ENCODE assay signal across 9 cellular contexts in genomic region chr20:64041781-64042771, GRCh38. TPM values are rescaled to one million over a fixed set of nuclear protein-coding genes. Genes with fewer than 3 reads are reported as not detected.
DNase-seq lines count a peak whose midpoint lies in the region; ATAC-seq, FAIRE-seq and TF ChIP-seq lines count a peak whose summit lies in the region.
"Had no signal": no experiment of that assay in that cellular context is flagged by ENCODE, and none has a peak within 500 bp of the region (broad histone marks: within the 10 kb centered on the region; RNA-seq: fewer than 3 reads in every experiment).

No MANE protein-coding gene starts in this region.

- no peak overlapping the region for H2AFZ ChIP-seq in HepG2 (ENCODE audit: low read length)

- TF ChIP-seq EP300 in HepG2 (IDR thresholded peaks at IDR 0.05; ENCODE audit: low read depth in 2 of 2, low read length in 2 of 2) (peak in 1 of 2 experiments; percentile 27; a peak in 1 of 4 replicates), HepG2 (CRISPR knock-in tag; IDR thresholded peaks at IDR 0.05; ENCODE audit: borderline replicate concordance) (0 out of 2 replicates have a peak, but pooled peaks have one; percentile 16)

- POLR2A ChIA-PET in activated CD8-positive, alpha-beta T cell treated with anti-CD3 and anti-CD28 coated beads for 36 hours (lab: Charles Lee), result interaction anchor here (0.5 kb wide), 1 partner anchor 62 kb away, joined by 3 read pairs; no protein-coding TSS in a partner anchor
- POLR2A ChIA-PET in HepG2 (lab: Yijun Ruan, JAX), result interaction anchor here (1.5 to 10.1 kb wide), 6 partner anchors 11 to 177 kb away, joined by 3 to 252 read pairs (median 36); partner anchors contain the start of genes PRPF6, SAMD10, SOX18 and TCEA2

- in situ Hi-C loops in HepG2 (cut with HindIII; ENCODE audit: extremely low pct_ligation_motif_present, low pct_unique_long_range_greater_than_20kb), result no loop called here

- peak; percentile 61; the same call in 1 of the 2 replicates for TF ChIP-seq RAD21 in HepG2 (CRISPR knock-in tag; IDR thresholded peaks at IDR 0.05)

- H3K4me1 Mint-ChIP-seq in activated CD8-positive, alpha-beta T cell treated with anti-CD3 and anti-CD28 coated beads for 36 hours (ENCODE audit: low read depth), result peaks cover 30% of the 10 kb centered on the region

- peaks cover 7% of the 10 kb centered on the region for H3K79me2 ChIP-seq in HepG2 (ENCODE audit: insufficient read depth, low read length)

- H3K27me3 Mint-ChIP-seq in activated CD8-positive, alpha-beta T cell treated with anti-CD3 and anti-CD28 coated beads for 36 hours, result peaks cover 16% of the 10 kb centered on the region

- ATAC-seq in heart right ventricle (no peak), left cardiac atrium (no peak), HepG2 (peak; percentile 14), GM18868 (IDR thresholded peaks at IDR 0.05; ENCODE audit: unreplicated experiment) (no peak), GM18867 (IDR thresholded peaks at IDR 0.05; ENCODE audit: unreplicated experiment) (no peak)
- no peak for ATAC-seq in activated CD8-positive, alpha-beta T cell treated with anti-CD3 and anti-CD28 coated beads for 36 hours

- CTCF ChIA-PET in activated CD8-positive, alpha-beta T cell treated with anti-CD3 and anti-CD28 coated beads for 36 hours (lab: Charles Lee), result interaction anchor here (1.2 to 2.1 kb wide), 4 partner anchors 8 to 78 kb away, joined by 3 to 13 read pairs (median 4); no protein-coding TSS in a partner anchor
- CTCF ChIA-PET in HepG2 (lab: Yijun Ruan, JAX; ENCODE audit: low intra/inter-chr PET ratio, low total read pairs), result no interaction called here

- H3K36me3 ChIP-seq in heart right ventricle (peaks cover 0 to 9% (median 0%) of the 10 kb centered on the region in 9 donors), HepG2 (replicated peaks in 1 of 2; ENCODE audit: control insufficient read depth in 1 of 2, insufficient read depth in 2 of 2, low read length in 2 of 2) (no peaks in the 10 kb centered on the region), vagina (no peaks in the 10 kb centered on the region)

- no peak for DNase-seq in heart right ventricle
- DNase-seq in left cardiac atrium, result no peak
- DNase-seq in activated CD8-positive, alpha-beta T cell treated with anti-CD3 and anti-CD28 coated beads for 36 hours, result no peak
- DNase-seq in HepG2 (ENCODE audit: low spot score), result no peak
- DNase-seq in vagina (ENCODE audit: extremely low spot score in 2 of 2), result no peak
- no peak for DNase-seq in AG20443 (ENCODE audit: low spot score)

- peak overlapping the region; percentile 86 for H3K9ac ChIP-seq in HepG2 (ENCODE audit: insufficient read depth, low read depth, low read length)

- peak overlapping the region; percentile 68 for H3K27ac Mint-ChIP-seq in activated CD8-positive, alpha-beta T cell treated with anti-CD3 and anti-CD28 coated beads for 36 hours

- H3K9me3 ChIP-seq in heart right ventricle, result no peaks in the 10 kb centered on the region
- H3K9me3 ChIP-seq in HepG2 (ENCODE audit: low read length), result no peaks in the 10 kb centered on the region
- no peaks in the 10 kb centered on the region for H3K9me3 ChIP-seq in vagina

- TF ChIP-seq CTCF in heart right ventricle (IDR thresholded peaks at IDR 0.05), result no peak
- no peak for TF ChIP-seq CTCF in activated CD8-positive, alpha-beta T cell treated with anti-CD3 and anti-CD28 coated beads for 36 hours (IDR thresholded peaks at IDR 0.05)
- peak; percentile 19 for TF ChIP-seq CTCF in HepG2 (CRISPR knock-in tag; IDR thresholded peaks at IDR 0.05)
- no peak for TF ChIP-seq CTCF in vagina (IDR thresholded peaks at IDR 0.05)

- peak overlapping the region; percentile 94 for H3K4me2 ChIP-seq in HepG2 (ENCODE audit: low read depth, low read length)

- WGBS in heart right ventricle, 2 donors, result 2 to 4% methylated on average over 59 to 65 of the region's 65 CpGs
- WGBS in HepG2 (ENCODE audit: low lambda C conversion rate), result under 1% methylated on average over 59 of the region's 65 CpGs

- H3K27ac ChIP-seq in heart right ventricle, result peak overlapping the region; percentile 79 to 96 (median 86)
- peak overlapping the region; percentile 45 for H3K27ac ChIP-seq in HepG2 (ENCODE audit: extremely low read length, insufficient read depth, low read length)
- peak overlapping the region; percentile 39 for H3K27ac ChIP-seq in vagina

- H3K36me3 Mint-ChIP-seq in activated CD8-positive, alpha-beta T cell treated with anti-CD3 and anti-CD28 coated beads for 36 hours (ENCODE audit: low read depth), result no peaks in the 10 kb centered on the region

- FAIRE-seq in HepG2 (lab: Jason Lieb, UNC), result peak; percentile 46
- FAIRE-seq: GM18507 had no signal

- H3K27me3 ChIP-seq in heart right ventricle (peaks cover 3 to 95% (median 70%) of the 10 kb centered on the region in 7 donors), HepG2 (ENCODE audit: control insufficient read depth in 1 of 2, insufficient read depth in 2 of 2, low read length in 2 of 2) (no peaks in the 10 kb centered on the region), vagina (peaks cover 7% of the 10 kb centered on the region)

- intact Hi-C loops in heart right ventricle (cut with DNase I), result loop anchor here in 1 of 10 donors (2.0 kb wide), 1 partner anchor 15 kb away; no protein-coding TSS in a partner anchor
- intact Hi-C loops in left cardiac atrium (cut with DNase I), result loop anchor here in 1 of 2 donors (2.0 kb wide), 1 partner anchor 79 kb away; no protein-coding TSS in a partner anchor
- intact Hi-C loops in activated CD8-positive, alpha-beta T cell treated with anti-CD3 and anti-CD28 coated beads for 36 hours (cut with micrococcal nuclease), result no loop called here
- intact Hi-C loops in HepG2 (cut with micrococcal nuclease; ENCODE audit: unreplicated experiment), result no loop called here
- intact Hi-C loops in vagina (cut with DNase I), result no loop called here

- H3K9me3 Mint-ChIP-seq in activated CD8-positive, alpha-beta T cell treated with anti-CD3 and anti-CD28 coated beads for 36 hours, result no peaks in the 10 kb centered on the region

- peaks cover 17 to 64% (median 51%) of the 10 kb centered on the region in 9 donors for H3K4me1 ChIP-seq in heart right ventricle
- H3K4me1 ChIP-seq in HepG2 (ENCODE audit: insufficient read depth, low read length), result peaks cover 75% of the 10 kb centered on the region
- H3K4me1 ChIP-seq in vagina, result peaks cover 46% of the 10 kb centered on the region

- peak overlapping the region; percentile 73 for H3K4me3 Mint-ChIP-seq in activated CD8-positive, alpha-beta T cell treated with anti-CD3 and anti-CD28 coated beads for 36 hours

- TSS peak; percentile 75 for BruUV-seq in HepG2 (replicated peaks; lab: Mats Ljungman, UMichigan)

- H4K20me1 ChIP-seq in HepG2 (ENCODE audit: insufficient read depth, low read length), result no peaks in the 10 kb centered on the region

- TF ChIP-seq POLR2A in HepG2 (IDR thresholded peaks at IDR 0.05; ENCODE audit: insufficient read depth in 1 of 2, low read depth in 2 of 2, low read length in 2 of 2) (peak in 1 of 2 experiments; percentile 46; a peak in 1 of 4 replicates), vagina (IDR thresholded peaks at IDR 0.05) (no peak)

- H3K4me3 ChIP-seq in heart right ventricle (peak overlapping the region; percentile 7 to 60 (median 50)), HepG2 (replicated peaks in 1 of 3; ENCODE audit: insufficient read depth in 1 of 3, low read depth in 2 of 3, low read length in 3 of 3) (peak overlapping the region; percentile 70 to 89 (median 89)), vagina (peak overlapping the region; percentile 33 to 37)

RNA-seq across cellular contexts. Expression of gene C20orf204, which starts 6.1 kb away (rescaled TPM):
- under 1 TPM; 0.11 to 0.86 (median 0.39) TPM for total RNA-seq in heart right ventricle
- polyA plus RNA-seq in heart right ventricle, result under 1 TPM; 0.49 to 0.88 TPM
- total RNA-seq in left cardiac atrium, result 1 to 10 TPM in 1 of 2 donors, under 1 TPM in 1; 0.29 to 1.0 TPM
- total RNA-seq in activated CD8-positive, alpha-beta T cell treated with anti-CD3 and anti-CD28 coated beads for 36 hours, result 1 to 10 TPM; 2.8 to 4.7 TPM
- total RNA-seq in HepG2 (2016; rRNA removed; fragmentation: Illumina TruSeq; extraction: Trizol), result 36.8 and 80.0 TPM in 2 replicates
- total RNA-seq in HepG2 (2016; cell fraction: cytosol; rRNA removed; fragmentation: Illumina TruSeq; extraction: Trizol; ENCODE audit: low read depth), result 48.6 and 61.3 TPM in 2 replicates
- 39.0 and 80.0 TPM in 2 replicates for total RNA-seq in HepG2 (2016; cell fraction: insoluble cytoplasmic fraction; rRNA removed; fragmentation: Illumina TruSeq; extraction: Trizol)
- total RNA-seq in HepG2 (2016; cell fraction: membrane; rRNA removed; fragmentation: Illumina TruSeq; extraction: Trizol), result 57.5 and 77.5 TPM in 2 replicates
- total RNA-seq in HepG2 (2016; cell fraction: nucleus; rRNA removed; fragmentation: Illumina TruSeq; extraction: Trizol), result 68.2 and 72.7 TPM in 2 replicates
- polyA plus RNA-seq in HepG2 (2011; rRNA removed), result 22.1 and 27.2 TPM in 2 replicates
- polyA plus RNA-seq in HepG2 (2011; cell fraction: cytosol; rRNA removed), result 22.8 and 58.2 TPM in 2 replicates
- 143 and 193 TPM in 2 replicates for polyA plus RNA-seq in HepG2 (2011; cell fraction: nucleus; rRNA removed)
- 13.4 and 16.2 TPM in 2 replicates for polyA plus RNA-seq in HepG2 (2012)
- polyA plus RNA-seq in HepG2 (2016; cell fraction: cytosol; fragmentation: Illumina TruSeq; extraction: Trizol; ENCODE audit: low read depth), result 59.0 and 74.0 TPM in 2 replicates
- 48.7 and 49.5 TPM in 2 replicates for polyA plus RNA-seq in HepG2 (2016; cell fraction: insoluble cytoplasmic fraction; fragmentation: Illumina TruSeq; extraction: Trizol; ENCODE audit: low read depth)
- polyA plus RNA-seq in HepG2 (2016; cell fraction: membrane; fragmentation: Illumina TruSeq; extraction: Trizol; ENCODE audit: low read depth), result 58.9 and 64.4 TPM in 2 replicates
- 152 and 164 TPM in 2 replicates for polyA plus RNA-seq in HepG2 (2016; cell fraction: nucleus; fragmentation: Illumina TruSeq; extraction: Trizol; ENCODE audit: insufficient read depth, low read depth)
- polyA minus RNA-seq in HepG2 (2011; rRNA and poly(A)+ RNA removed; ENCODE audit: low replicate concordance), result 1.8 and 19.7 TPM in 2 replicates
- polyA minus RNA-seq in HepG2 (2011; cell fraction: cytosol; rRNA and poly(A)+ RNA removed), result 15.0 and 21.9 TPM in 2 replicates
- 21.8 and 31.2 TPM in 2 replicates for polyA minus RNA-seq in HepG2 (2011; cell fraction: nucleus; rRNA and poly(A)+ RNA removed)
- 0.98 TPM for total RNA-seq in vagina

RNA-seq across cellular contexts. Expression of gene SOX18, which starts 7.4 kb away (rescaled TPM):
- 100 to 1,000 TPM in 1 of 10 donors, 10 to 100 TPM in 9; 23.5 to 129 (median 51.9) TPM for total RNA-seq in heart right ventricle
- polyA plus RNA-seq in heart right ventricle, result 10 to 100 TPM; 37.2 to 60.0 TPM
- total RNA-seq in left cardiac atrium, result 10 to 100 TPM; 39.4 to 83.4 TPM
- total RNA-seq in activated CD8-positive, alpha-beta T cell treated with anti-CD3 and anti-CD28 coated beads for 36 hours, result not detected
- total RNA-seq in HepG2 (2016; rRNA removed; fragmentation: Illumina TruSeq; extraction: Trizol), result 1.3 and 1.9 TPM in 2 replicates
- total RNA-seq in HepG2 (2016; cell fraction: cytosol; rRNA removed; fragmentation: Illumina TruSeq; extraction: Trizol; ENCODE audit: low read depth), result 1.1 and 1.6 TPM in 2 replicates
- 0.94 and 1.8 TPM in 2 replicates for total RNA-seq in HepG2 (2016; cell fraction: insoluble cytoplasmic fraction; rRNA removed; fragmentation: Illumina TruSeq; extraction: Trizol)
- total RNA-seq in HepG2 (2016; cell fraction: membrane; rRNA removed; fragmentation: Illumina TruSeq; extraction: Trizol), result 2.7 and 3.0 TPM in 2 replicates
- 1.4 and 2.1 TPM in 2 replicates for total RNA-seq in HepG2 (2016; cell fraction: nucleus; rRNA removed; fragmentation: Illumina TruSeq; extraction: Trizol)
- polyA plus RNA-seq in HepG2 (2011; rRNA removed), result 1.6 and 2.0 TPM in 2 replicates
- polyA plus RNA-seq in HepG2 (2011; cell fraction: cytosol; rRNA removed), result 1.1 and 2.3 TPM in 2 replicates
- polyA plus RNA-seq in HepG2 (2011; cell fraction: nucleus; rRNA removed), result 8.4 and 10.3 TPM in 2 replicates
- polyA plus RNA-seq in HepG2 (2012), result 2.4 and 3.1 TPM in 2 replicates
- 1.8 and 1.9 TPM in 2 replicates for polyA plus RNA-seq in HepG2 (2016; cell fraction: cytosol; fragmentation: Illumina TruSeq; extraction: Trizol; ENCODE audit: low read depth)
- polyA plus RNA-seq in HepG2 (2016; cell fraction: insoluble cytoplasmic fraction; fragmentation: Illumina TruSeq; extraction: Trizol; ENCODE audit: low read depth), result 7.2 and 8.4 TPM in 2 replicates
- polyA plus RNA-seq in HepG2 (2016; cell fraction: membrane; fragmentation: Illumina TruSeq; extraction: Trizol; ENCODE audit: low read depth), result 3.3 and 4.0 TPM in 2 replicates
- 9.0 and 10.0 TPM in 2 replicates for polyA plus RNA-seq in HepG2 (2016; cell fraction: nucleus; fragmentation: Illumina TruSeq; extraction: Trizol; ENCODE audit: insufficient read depth, low read depth)
- 0.28 and 1.8 TPM in 2 replicates for polyA minus RNA-seq in HepG2 (2011; rRNA and poly(A)+ RNA removed; ENCODE audit: low replicate concordance)
- 1.9 and 4.0 TPM in 2 replicates for polyA minus RNA-seq in HepG2 (2011; cell fraction: cytosol; rRNA and poly(A)+ RNA removed)
- polyA minus RNA-seq in HepG2 (2011; cell fraction: nucleus; rRNA and poly(A)+ RNA removed), result 0.77 and 0.87 TPM in 2 replicates
- total RNA-seq in vagina, result 57.2 TPM

RNA-seq across cellular contexts. Expression of gene TCEA2, which starts 20.9 kb away (rescaled TPM):
- total RNA-seq in heart right ventricle (10 to 100 TPM; 40.8 to 51.0 (median 44.9) TPM), left cardiac atrium (10 to 100 TPM; 44.7 to 46.4 TPM), HepG2 (2016; rRNA removed; fragmentation: Illumina TruSeq; extraction: Trizol) (25.9 and 33.7 TPM in 2 replicates), vagina (33.1 TPM)
- polyA plus RNA-seq in heart right ventricle (10 to 100 TPM; 35.0 to 54.9 TPM), HepG2 (2011; rRNA removed) (28.1 and 36.8 TPM in 2 replicates)
- total RNA-seq in activated CD8-positive, alpha-beta T cell treated with anti-CD3 and anti-CD28 coated beads for 36 hours, result 10 to 100 TPM; 30.0 to 33.0 TPM
- total RNA-seq in HepG2 (2016; cell fraction: cytosol; rRNA removed; fragmentation: Illumina TruSeq; extraction: Trizol; ENCODE audit: low read depth), result 58.0 and 75.2 TPM in 2 replicates
- total RNA-seq in HepG2 (2016; cell fraction: insoluble cytoplasmic fraction; rRNA removed; fragmentation: Illumina TruSeq; extraction: Trizol), result 25.2 and 31.6 TPM in 2 replicates
- total RNA-seq in HepG2 (2016; cell fraction: membrane; rRNA removed; fragmentation: Illumina TruSeq; extraction: Trizol), result 54.3 and 70.5 TPM in 2 replicates
- total RNA-seq in HepG2 (2016; cell fraction: nucleus; rRNA removed; fragmentation: Illumina TruSeq; extraction: Trizol), result 19.6 and 25.2 TPM in 2 replicates
- polyA plus RNA-seq in HepG2 (2011; cell fraction: cytosol; rRNA removed), result 22.9 and 25.9 TPM in 2 replicates
- 101 and 106 TPM in 2 replicates for polyA plus RNA-seq in HepG2 (2011; cell fraction: nucleus; rRNA removed)
- 70.9 and 75.4 TPM in 2 replicates for polyA plus RNA-seq in HepG2 (2012)
- polyA plus RNA-seq in HepG2 (2016; cell fraction: cytosol; fragmentation: Illumina TruSeq; extraction: Trizol; ENCODE audit: low read depth), result 308 and 317 TPM in 2 replicates
- 54.5 and 74.5 TPM in 2 replicates for polyA plus RNA-seq in HepG2 (2016; cell fraction: insoluble cytoplasmic fraction; fragmentation: Illumina TruSeq; extraction: Trizol; ENCODE audit: low read depth)
- polyA plus RNA-seq in HepG2 (2016; cell fraction: membrane; fragmentation: Illumina TruSeq; extraction: Trizol; ENCODE audit: low read depth), result 232 and 236 TPM in 2 replicates
- 80.5 and 83.8 TPM in 2 replicates for polyA plus RNA-seq in HepG2 (2016; cell fraction: nucleus; fragmentation: Illumina TruSeq; extraction: Trizol; ENCODE audit: insufficient read depth, low read depth)
- 42.1 and 65.5 TPM in 2 replicates for polyA minus RNA-seq in HepG2 (2011; rRNA and poly(A)+ RNA removed; ENCODE audit: low replicate concordance)
- 21.6 and 27.5 TPM in 2 replicates for polyA minus RNA-seq in HepG2 (2011; cell fraction: cytosol; rRNA and poly(A)+ RNA removed)
- polyA minus RNA-seq in HepG2 (2011; cell fraction: nucleus; rRNA and poly(A)+ RNA removed), result 32.7 and 36.6 TPM in 2 replicates

RNA-seq across cellular contexts. Expression of gene RGS19, which starts 37.2 kb away (rescaled TPM):
- total RNA-seq in heart right ventricle, result 10 to 100 TPM in 1 of 10 donors, 1 to 10 TPM in 9; 1.8 to 13.1 (median 3.3) TPM
- polyA plus RNA-seq in heart right ventricle, result 1 to 10 TPM; 4.5 to 6.4 TPM
- 1 to 10 TPM; 9.7 to 10.0 TPM for total RNA-seq in left cardiac atrium
- total RNA-seq in activated CD8-positive, alpha-beta T cell treated with anti-CD3 and anti-CD28 coated beads for 36 hours, result 10 to 100 TPM; 42.5 to 44.1 TPM
- total RNA-seq in HepG2 (2016; rRNA removed; fragmentation: Illumina TruSeq; extraction: Trizol), result 10.2 and 10.7 TPM in 2 replicates
- 8.3 and 13.6 TPM in 2 replicates for total RNA-seq in HepG2 (2016; cell fraction: cytosol; rRNA removed; fragmentation: Illumina TruSeq; extraction: Trizol; ENCODE audit: low read depth)
- 9.9 and 10.3 TPM in 2 replicates for total RNA-seq in HepG2 (2016; cell fraction: insoluble cytoplasmic fraction; rRNA removed; fragmentation: Illumina TruSeq; extraction: Trizol)
- total RNA-seq in HepG2 (2016; cell fraction: membrane; rRNA removed; fragmentation: Illumina TruSeq; extraction: Trizol), result 24.1 and 24.7 TPM in 2 replicates
- total RNA-seq in HepG2 (2016; cell fraction: nucleus; rRNA removed; fragmentation: Illumina TruSeq; extraction: Trizol), result 7.0 and 7.6 TPM in 2 replicates
- 11.9 and 14.7 TPM in 2 replicates for polyA plus RNA-seq in HepG2 (2011; rRNA removed)
- polyA plus RNA-seq in HepG2 (2011; cell fraction: cytosol; rRNA removed), result 11.7 and 19.3 TPM in 2 replicates
- polyA plus RNA-seq in HepG2 (2011; cell fraction: nucleus; rRNA removed), result 12.6 and 13.6 TPM in 2 replicates
- polyA plus RNA-seq in HepG2 (2012), result 4.4 and 6.8 TPM in 2 replicates
- polyA plus RNA-seq in HepG2 (2016; cell fraction: cytosol; fragmentation: Illumina TruSeq; extraction: Trizol; ENCODE audit: low read depth), result 18.0 and 22.1 TPM in 2 replicates
- 14.2 and 16.6 TPM in 2 replicates for polyA plus RNA-seq in HepG2 (2016; cell fraction: insoluble cytoplasmic fraction; fragmentation: Illumina TruSeq; extraction: Trizol; ENCODE audit: low read depth)
- 25.0 and 29.7 TPM in 2 replicates for polyA plus RNA-seq in HepG2 (2016; cell fraction: membrane; fragmentation: Illumina TruSeq; extraction: Trizol; ENCODE audit: low read depth)
- polyA plus RNA-seq in HepG2 (2016; cell fraction: nucleus; fragmentation: Illumina TruSeq; extraction: Trizol; ENCODE audit: insufficient read depth, low read depth), result 9.7 and 10.6 TPM in 2 replicates
- polyA minus RNA-seq in HepG2 (2011; rRNA and poly(A)+ RNA removed; ENCODE audit: low replicate concordance), result 15.8 and 18.5 TPM in 2 replicates
- 8.1 and 9.1 TPM in 2 replicates for polyA minus RNA-seq in HepG2 (2011; cell fraction: cytosol; rRNA and poly(A)+ RNA removed)
- polyA minus RNA-seq in HepG2 (2011; cell fraction: nucleus; rRNA and poly(A)+ RNA removed), result 4.5 and 5.5 TPM in 2 replicates
- 20.6 TPM for total RNA-seq in vagina

RNA-seq across cellular contexts. Expression of gene OPRL1, which starts 37.8 kb away (rescaled TPM):
- 1 to 10 TPM in 1 of 10 donors, under 1 TPM in 9; 0.27 to 1.3 (median 0.42) TPM for total RNA-seq in heart right ventricle
- under 1 TPM; 0.19 to 0.29 TPM for polyA plus RNA-seq in heart right ventricle
- total RNA-seq in left cardiac atrium, result under 1 TPM; 0.71 to 0.97 TPM
- total RNA-seq in activated CD8-positive, alpha-beta T cell treated with anti-CD3 and anti-CD28 coated beads for 36 hours, result under 1 TPM; 0.61 to 0.63 TPM
- total RNA-seq in HepG2 (2016; rRNA removed; fragmentation: Illumina TruSeq; extraction: Trizol), result 0.27 and 0.35 TPM in 2 replicates
- not detected in 2 replicates for total RNA-seq in HepG2 (2016; cell fraction: cytosol; rRNA removed; fragmentation: Illumina TruSeq; extraction: Trizol; ENCODE audit: low read depth)
- 0.16 and 0.56 TPM in 2 replicates for total RNA-seq in HepG2 (2016; cell fraction: insoluble cytoplasmic fraction; rRNA removed; fragmentation: Illumina TruSeq; extraction: Trizol)
- 0.12 and 0.14 TPM in 2 replicates for total RNA-seq in HepG2 (2016; cell fraction: membrane; rRNA removed; fragmentation: Illumina TruSeq; extraction: Trizol)
- 0.25 and 0.28 TPM in 2 replicates for total RNA-seq in HepG2 (2016; cell fraction: nucleus; rRNA removed; fragmentation: Illumina TruSeq; extraction: Trizol)
- polyA plus RNA-seq in HepG2 (2011; rRNA removed), result 0.71 and 0.77 TPM in 2 replicates
- polyA plus RNA-seq in HepG2 (2011; cell fraction: cytosol; rRNA removed), result 0.37 and 0.86 TPM in 2 replicates
- 0.99 and 1.1 TPM in 2 replicates for polyA plus RNA-seq in HepG2 (2011; cell fraction: nucleus; rRNA removed)
- 0.28 and 0.56 TPM in 2 replicates for polyA plus RNA-seq in HepG2 (2012)
- not detected in 2 replicates for polyA plus RNA-seq in HepG2 (2016; cell fraction: cytosol; fragmentation: Illumina TruSeq; extraction: Trizol; ENCODE audit: low read depth)
- 0.32 and 0.40 TPM in 2 replicates for polyA plus RNA-seq in HepG2 (2016; cell fraction: insoluble cytoplasmic fraction; fragmentation: Illumina TruSeq; extraction: Trizol; ENCODE audit: low read depth)
- polyA plus RNA-seq in HepG2 (2016; cell fraction: membrane; fragmentation: Illumina TruSeq; extraction: Trizol; ENCODE audit: low read depth), result 0.08 TPM in 1 of 2 replicates, not detected in the other
- 0.33 and 0.61 TPM in 2 replicates for polyA plus RNA-seq in HepG2 (2016; cell fraction: nucleus; fragmentation: Illumina TruSeq; extraction: Trizol; ENCODE audit: insufficient read depth, low read depth)
- polyA minus RNA-seq in HepG2 (2011; rRNA and poly(A)+ RNA removed; ENCODE audit: low replicate concordance), result 0.14 and 3.0 TPM in 2 replicates
- 0.59 and 0.62 TPM in 2 replicates for polyA minus RNA-seq in HepG2 (2011; cell fraction: cytosol; rRNA and poly(A)+ RNA removed)
- polyA minus RNA-seq in HepG2 (2011; cell fraction: nucleus; rRNA and poly(A)+ RNA removed), result 0.13 and 0.25 TPM in 2 replicates
- 1.5 TPM for total RNA-seq in vagina

Comparison
In these comparisons a context has a peak if more than half of its experiments do, and no peak if none do; other contexts are left out.
1. H3K4me3 ChIP-seq: peak in every context shown above with its lines; median percentile 89 in HepG2; 50 in heart right ventricle; 35 in vagina.
2. RNA of gene C20orf204, which starts 6.1 kb away (total RNA-seq): 36.8 to 80.0 TPM in HepG2; 2.8 to 4.7 TPM in activated CD8-positive, alpha-beta T cell treated with anti-CD3 and anti-CD28 coated beads for 36 hours, 0.29 to 1.0 TPM in left cardiac atrium, 0.98 TPM in vagina (single experiment) and 0.11 to 0.86 TPM in heart right ventricle; every median in the first group is over 4 times any median in the second.
3. RNA of gene SOX18, which starts 7.4 kb away (total RNA-seq): 39.4 to 83.4 TPM in left cardiac atrium, 57.2 TPM in vagina (single experiment) and 23.5 to 129 TPM in heart right ventricle; 0.94 to 3.0 TPM in HepG2 and not detected in activated CD8-positive, alpha-beta T cell treated with anti-CD3 and anti-CD28 coated beads for 36 hours; every median in the first group is over 4 times any median in the second.
4. Peak in every context shown above with its lines, with median percentiles within 50 percentile points of each other: H3K27ac ChIP-seq.